11 cellular contexts compared by ENCODE assay signal in the genomic region with DNA sequence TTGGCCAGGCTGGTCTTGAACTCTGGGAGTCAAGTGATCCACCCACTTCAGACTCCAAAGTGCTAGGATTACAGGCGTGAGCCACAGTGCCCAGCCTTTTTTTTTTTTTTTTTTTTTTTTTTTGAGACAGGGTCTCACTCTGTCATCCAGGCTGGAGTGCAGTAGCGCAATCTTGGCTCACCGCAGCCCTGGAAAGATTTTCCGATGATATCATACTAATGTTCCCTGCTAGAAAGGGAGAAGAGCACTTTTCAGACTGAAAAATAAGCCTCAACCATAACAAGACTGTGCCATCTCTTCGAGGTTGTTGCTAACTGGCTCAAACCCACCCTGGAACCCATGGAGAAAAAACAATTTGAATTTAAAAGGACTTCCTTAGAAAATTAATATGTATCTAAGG. TPM values are rescaled to one million over a fixed set of nuclear protein-coding genes. Genes with fewer than 3 reads are reported as not detected.
"Had no signal": no experiment of that assay in that cellular context is flagged by ENCODE, and none has a peak within 500 bp of the region (broad histone marks: within the 10 kb centered on the region; RNA-seq: fewer than 3 reads in every experiment).

No MANE protein-coding gene starts in this region.

RNA-seq across cellular contexts. Expression of gene ALOX15, which starts 42.3 kb away (rescaled TPM):
- total RNA-seq: bronchial epithelial cell; dermis microvascular lymphatic vessel endothelial cell; endodermal cell; endothelial cell of umbilical vein; glomerular endothelial cell; mammary epithelial cell; natural killer cell treated with Interleukin-12 subunit alpha and Interleukin-12 subunit beta and Interleukin-15 and Interleukin-18, amount 100 ng/mL, for 72 hours; posterior vena cava; tibial nerve; vagina had no signal
- polyA plus RNA-seq: endothelial cell of umbilical vein, mammary epithelial cell had no signal

RNA-seq across cellular contexts. Expression of gene ZMYND15, which starts 55.9 kb away (rescaled TPM):
- total RNA-seq: dermis microvascular lymphatic vessel endothelial cell, endodermal cell, temporal lobe, vagina had no signal
